Comparison of ENCODE assay signal across 21 cellular contexts in genomic region chr22:28831140-28832072, GRCh38.
"Had no signal": no experiment of that assay in that cellular context is flagged by ENCODE, and none has a peak within 500 bp of the region (broad histone marks: within the 10 kb centered on the region; RNA-seq: fewer than 3 reads in every experiment).

No MANE protein-coding gene starts in this region.

- H3K27me3 ChIP-seq: body of pancreas, gastroesophageal sphincter, heart left ventricle, neutrophil, pancreas, thyroid gland had no signal

- DNase-seq: activated B cell treated with CpG ODN at 0.5 μM for 24 hours; activated CD4-positive, alpha-beta memory T cell treated with anti-CD3 and anti-CD28 coated beads for 36 hours; activated CD4-positive, alpha-beta T cell treated with anti-CD3 and anti-CD28 coated beads for 4 hours; activated gamma-delta T cell treated with Interleukin-2 at 50 U/mL for 16 hours; activated T-cell treated with anti-CD3 and anti-CD28 coated beads for 4 hours; body of pancreas; caudate nucleus; heart left ventricle; left ventricle myocardium inferior; mammary epithelial cell; pancreas; stimulated activated CD4-positive, alpha-beta T cell treated with anti-CD3 and anti-CD28 coated beads, Interleukin-4, amount 100 ng/mL, for 24 hours; SW 1271; thyroid gland had no signal

- H3K27ac ChIP-seq: coronary artery, gastroesophageal sphincter, heart left ventricle, left ventricle myocardium inferior, neutrophil had no signal

- H3K36me3 ChIP-seq: neutrophil, pancreas, thyroid gland had no signal

- H3K4me2 ChIP-seq: smooth muscle cell had no signal

- FAIRE-seq: pancreas had no signal

- H3K4me3 ChIP-seq: body of pancreas, coronary artery, gastroesophageal sphincter, heart left ventricle, left ventricle myocardium inferior, pancreas, smooth muscle cell, thyroid gland had no signal

- H3K9me3 ChIP-seq: body of pancreas, gastroesophageal sphincter, heart left ventricle, left ventricle myocardium inferior, neutrophil, pancreas, thyroid gland had no signal

- ATAC-seq: body of pancreas; esophagus mucosa; gastroesophageal sphincter; heart left ventricle; pancreas; sciatic nerve; stimulated activated memory B cell treated with anti-CD40 and anti-IgM and Interleukin-4, amounts not matched to agents 10 μg/mL and 1 μg/mL and 100 μg/mL, for 72 hours had no signal

- H3K4me1 ChIP-seq: thyroid gland had no signal
